ENCODE assay signal across 29 cellular contexts in genomic region chr7:125089171-125089570, GRCh38.
"Had no signal": no experiment of that assay in that cellular context is flagged by ENCODE, and none has a peak within 500 bp of the region (broad histone marks: within the 10 kb centered on the region; RNA-seq: fewer than 3 reads in every experiment).

No MANE protein-coding gene starts in this region.

- H3K4me3 ChIP-seq: cardiac muscle cell, coronary artery, dorsolateral prefrontal cortex, esophagus squamous epithelium had no signal

- H3K27ac Mint-ChIP-seq: activated CD8-positive, alpha-beta T cell treated with anti-CD3 and anti-CD28 coated beads for 36 hours; activated naive CD8-positive, alpha-beta T cell; activated T-helper 17 cell treated with anti-CD3 and anti-CD28 coated beads, Interleukin-2, amount 50 U/mL, for 72 hours; dendritic cell treated with granulocyte-macrophage colony-stimulating factor and Interleukin-4, amounts not matched to agents 40 ng/mL and 50 ng/mL, for 4 days; endodermal cell had no signal

- H3K27me3 Mint-ChIP-seq: activated CD8-positive, alpha-beta T cell treated with anti-CD3 and anti-CD28 coated beads for 36 hours; activated naive CD8-positive, alpha-beta T cell; activated T-helper 17 cell treated with anti-CD3 and anti-CD28 coated beads, Interleukin-2, amount 50 U/mL, for 72 hours; central memory CD8-positive, alpha-beta T cell; dendritic cell treated with granulocyte-macrophage colony-stimulating factor and Interleukin-4, amounts not matched to agents 40 ng/mL and 50 ng/mL, for 4 days had no signal

- H3K27me3 ChIP-seq: brain microvascular endothelial cell, cardiac muscle cell, dorsolateral prefrontal cortex, esophagus squamous epithelium had no signal

- H3K36me3 Mint-ChIP-seq: activated naive CD8-positive, alpha-beta T cell had no signal

- ATAC-seq: activated CD8-positive, alpha-beta T cell treated with anti-CD3 and anti-CD28 coated beads for 36 hours; activated T-cell treated with anti-CD3 and anti-CD28 coated beads, Interleukin-2, amount 50 U/mL, for 4 hours; activated T-helper 17 cell treated with anti-CD3 and anti-CD28 coated beads, Interleukin-2, amount 50 U/mL, for 72 hours had no signal

- H3K36me3 ChIP-seq: brain microvascular endothelial cell, cardiac muscle cell, esophagus squamous epithelium had no signal

- H3K9me3 Mint-ChIP-seq: activated CD8-positive, alpha-beta T cell treated with anti-CD3 and anti-CD28 coated beads for 36 hours; activated T-cell treated with anti-CD3 and anti-CD28 coated beads, Interleukin-2, amount 50 U/mL, for 4 hours; activated T-helper 17 cell treated with anti-CD3 and anti-CD28 coated beads, Interleukin-2, amount 50 U/mL, for 72 hours; dendritic cell treated with granulocyte-macrophage colony-stimulating factor and Interleukin-4, amounts not matched to agents 40 ng/mL and 50 ng/mL, for 4 days; endodermal cell had no signal

- H3K4me1 Mint-ChIP-seq: activated T-helper 17 cell treated with anti-CD3 and anti-CD28 coated beads, Interleukin-2, amount 50 U/mL, for 72 hours; central memory CD8-positive, alpha-beta T cell; endodermal cell had no signal

- DNase-seq: activated CD4-positive, alpha-beta T cell treated with anti-CD3 and anti-CD28 coated beads for 4 hours; activated CD4-positive, alpha-beta T cell treated with anti-CD3 and anti-CD28 coated beads, Interleukin-2, amount 50 U/mL, for 1 hour; activated CD4-positive, alpha-beta T cell treated with anti-CD3 and anti-CD28 coated beads, Interleukin-2, amount 50 U/mL, for 48 hours; activated CD4-positive, CD25-positive, alpha-beta regulatory T cell; activated CD4-positive, CD25-positive, alpha-beta regulatory T cell treated with anti-CD3 and anti-CD28 coated beads, Interleukin-2, amount 50 U/mL, for 72 hours; activated CD8-positive, alpha-beta memory T cell treated with anti-CD3 and anti-CD28 coated beads for 24 hours; activated CD8-positive, alpha-beta T cell treated with anti-CD3 and anti-CD28 coated beads for 36 hours; activated effector memory CD4-positive, alpha-beta T cell treated with Interleukin-2 at 50 U/mL for 16 hours; activated gamma-delta T cell treated with Interleukin-2 at 50 U/mL for 16 hours; activated naive CD4-positive, alpha-beta T cell treated with anti-CD3 and anti-CD28 coated beads, Interleukin-2, amount 50 U/mL, for 16 hours; activated naive CD4-positive, alpha-beta T cell treated with Interleukin-2 at 50 U/mL for 16 hours; activated T-cell treated with anti-CD3 and anti-CD28 coated beads, Interleukin-2, amount 50 U/mL, for 4 hours; amniotic stem cell; anterior cingulate cortex; brain microvascular endothelial cell; dorsolateral prefrontal cortex; effector memory CD4-positive, alpha-beta T cell; endodermal cell; esophagus squamous epithelium; head of caudate nucleus; T-helper 2 cell had no signal

- FAIRE-seq: astrocyte, frontal cortex had no signal

- H3K27ac ChIP-seq: brain microvascular endothelial cell, cardiac muscle cell, coronary artery, dorsolateral prefrontal cortex, esophagus squamous epithelium had no signal

- H3K9me3 ChIP-seq: esophagus squamous epithelium had no signal

- H3K4me3 Mint-ChIP-seq: activated CD8-positive, alpha-beta T cell treated with anti-CD3 and anti-CD28 coated beads for 36 hours; activated naive CD8-positive, alpha-beta T cell; activated T-cell treated with anti-CD3 and anti-CD28 coated beads, Interleukin-2, amount 50 U/mL, for 4 hours; activated T-helper 17 cell treated with anti-CD3 and anti-CD28 coated beads, Interleukin-2, amount 50 U/mL, for 72 hours; central memory CD8-positive, alpha-beta T cell; dendritic cell treated with granulocyte-macrophage colony-stimulating factor and Interleukin-4, amounts not matched to agents 40 ng/mL and 50 ng/mL, for 4 days; endodermal cell had no signal

- H3K4me1 ChIP-seq: esophagus squamous epithelium had no signal
